In genomic region chr5:98773214-98773463, GRCh38 we compare ENCODE assay signal across 8 cellular contexts. TPM values are rescaled to one million over a fixed set of nuclear protein-coding genes. Genes with fewer than 3 reads are reported as not detected.
DNase-seq lines count a peak whose midpoint lies in the region.

No MANE protein-coding gene starts in this region.

- under 1% methylated on average over 16 of the region's 16 CpGs for WGBS in HUES64

- H3K27me3 ChIP-seq in HUES64 (ENCODE audit: insufficient read depth, low read length) (peaks cover 28% of the 10 kb centered on the region), mucosa of stomach (ENCODE audit: control insufficient read depth, insufficient read depth, low read length) (no peaks in the 10 kb centered on the region)

- peak overlapping the region; percentile 75 for H3K27ac ChIP-seq in HUES64 (ENCODE audit: low read depth, low read length)
- H3K27ac ChIP-seq in caudate nucleus (ENCODE audit: low read depth, low read length), result peak overlapping the region; percentile 50

- H3K4me1 ChIP-seq in HUES64 (ENCODE audit: insufficient read depth, low read length) (peaks cover 25% of the 10 kb centered on the region), mucosa of stomach (ENCODE audit: control insufficient read depth, insufficient read depth, low read length) (peaks cover 9% of the 10 kb centered on the region)

- H3K9me3 ChIP-seq in HUES64 (ENCODE audit: insufficient read depth, low read depth, low read length) (no peaks in the 10 kb centered on the region), mucosa of stomach (ENCODE audit: control insufficient read depth, low read length) (no peaks in the 10 kb centered on the region)

- peak overlapping the region; percentile 86 for H3K4me3 ChIP-seq in HUES64 (ENCODE audit: low read length)
- peak overlapping the region; percentile 47 for H3K4me3 ChIP-seq in mucosa of stomach (ENCODE audit: low read length)

- DNase-seq in A172 (ENCODE audit: low spot score) (peak; percentile 81), caudate nucleus (lab: John Stamatoyannopoulos, UW) (peak in 7 of 61 donors; percentile 73 to 86 (median 79)), NCI-H524 (lab: John Stamatoyannopoulos, UW) (no peak), NCI-H1092 (lab: John Stamatoyannopoulos, UW) (no peak), NCI-H510A treated with DMSO at 0.1 percent for 48 hours (lab: John Stamatoyannopoulos, UW) (no peak), middle frontal gyrus (ENCODE audit: extremely low spot score, low spot score) (no peak)

- H3K9ac ChIP-seq in HUES64 (ENCODE audit: low read depth, low read length) (peak overlapping the region; percentile 69), mucosa of stomach (ENCODE audit: low read length) (peak overlapping the region; percentile 54)

- H3K36me3 ChIP-seq in HUES64 (ENCODE audit: insufficient read depth, low read length), result peaks cover 22% of the 10 kb centered on the region; the same call in 1 of the 2 replicates
- no peaks in the 10 kb centered on the region for H3K36me3 ChIP-seq in mucosa of stomach (ENCODE audit: control insufficient read depth, insufficient read depth, low read length)

RNA-seq across cellular contexts. Expression of gene RGMB, which starts 0.3 kb away (rescaled TPM):
- 22.0 and 22.8 TPM in 2 replicates for total RNA-seq in A172 (2014; rRNA removed; shearing (Covaris generic))
- polyA plus RNA-seq in HUES64 (2013, experiment 1 of 2), result 31.0 TPM
- polyA plus RNA-seq in HUES64 (2013, experiment 2 of 2), result 36.9 TPM
